Comparison of ENCODE assay signal across 11 cellular contexts in the genomic region with DNA sequence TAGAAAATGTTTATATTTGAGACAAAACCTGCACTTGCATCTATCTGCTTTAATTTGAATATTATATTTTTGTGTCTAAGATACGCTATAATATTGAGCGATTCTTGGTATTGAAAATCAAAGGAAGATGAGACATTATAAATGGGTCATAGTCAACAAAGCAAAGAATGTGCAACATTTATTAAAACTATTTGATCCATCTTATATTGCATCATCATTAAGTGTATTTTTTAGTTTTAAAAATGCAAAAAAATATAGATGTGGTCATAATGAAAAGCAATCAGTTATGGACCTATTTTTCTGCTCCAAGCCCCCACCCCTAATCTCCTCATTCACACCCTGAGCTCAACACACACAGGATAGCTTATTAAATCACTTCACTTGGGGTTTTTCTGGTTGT.
"Had no signal": no experiment of that assay in that cellular context is flagged by ENCODE, and none has a peak within 500 bp of the region (broad histone marks: within the 10 kb centered on the region; RNA-seq: fewer than 3 reads in every experiment).

No MANE protein-coding gene starts in this region.

- FAIRE-seq: H1, H54 had no signal

- ATAC-seq: GM23338, HCT116 had no signal

- H3K9ac ChIP-seq: GM23248 had no signal

- H3K4me1 ChIP-seq: HAP-1 had no signal

- H3K27ac ChIP-seq: GM23248 had no signal

- H2AFZ ChIP-seq: GM23248, GM23338 had no signal

- H3K4me2 ChIP-seq: GM23338 had no signal

- H3K4me3 ChIP-seq: GM23248, GM23338, HAP-1 had no signal

- H3K9me3 ChIP-seq: HAP-1 had no signal

- DNase-seq: GM23248, GOT3, H7, H9, HCEC 1CT, HFFc6 had no signal

- H3K36me3 ChIP-seq: HAP-1 had no signal
